8 cellular contexts compared by ENCODE assay signal in genomic region chr12:56629459-56630179, GRCh38. TPM values are rescaled to one million over a fixed set of nuclear protein-coding genes. Genes with fewer than 3 reads are reported as not detected.
A peak's percentile ranks its signal among the peaks of the same experiment; 100 is the strongest.
DNase-seq lines count a peak whose midpoint lies in the region; ATAC-seq, FAIRE-seq and TF ChIP-seq lines count a peak whose summit lies in the region.

No MANE protein-coding gene starts in this region.

- POLR2A ChIA-PET in Caco-2 (lab: Charles Lee): interaction anchor here (0.6 to 1.0 kb wide), 2 partner anchors 10 to 29 kb away, joined by 4 to 8 read pairs; no protein-coding TSS in a partner anchor

- H3K27me3 Mint-ChIP-seq in Caco-2 (ENCODE audit: insufficient read depth, unreplicated experiment): no peaks in the 10 kb centered on the region
- H3K27me3 Mint-ChIP-seq in T-helper 17 cell: no peaks in the 10 kb centered on the region

- H3K36me3 ChIP-seq in Caco-2 (ENCODE audit: control insufficient read depth, insufficient read depth, low read length) (no peaks in the 10 kb centered on the region; the same call in 1 of the 2 replicates), brain microvascular endothelial cell (replicated peaks) (peaks cover 2% of the 10 kb centered on the region), kidney (ENCODE audit: control insufficient read depth in 1 of 2, insufficient read depth in 2 of 2, low read length in 2 of 2) (peaks cover 0 to 5% of the 10 kb centered on the region in 2 donors)

- H3K27ac ChIP-seq in brain microvascular endothelial cell (peak overlapping the region; percentile 81), kidney (ENCODE audit: low read depth in 2 of 2, low read length in 2 of 2) (peak overlapping the region; percentile 90 to 93)

- H3K27ac Mint-ChIP-seq in Caco-2 (ENCODE audit: unreplicated experiment) (peak overlapping the region; percentile 46), T-helper 17 cell (peak overlapping the region; percentile 98)

- DNase-seq in Caco-2 (peak in 1 of 2 experiments; percentile 19), T-helper 17 cell (peak; percentile 36 to 58 (median 46)), brain microvascular endothelial cell (no peak), kidney (no peak), putamen (ENCODE audit: low spot score) (no peak), NOMO-1 treated with dmso at 0.1 percent for 144 hours (lab: John Stamatoyannopoulos, UW; ENCODE audit: unreplicated experiment) (no peak)
- DNase-seq in stimulated activated CD4-positive, alpha-beta T cell treated with anti-CD3 and anti-CD28 coated beads, Interleukin-15, amount 100 ng/mL, for 24 hours: peak; percentile 53

- H3K4me1 ChIP-seq in Caco-2 (peaks cover 29% of the 10 kb centered on the region), kidney (ENCODE audit: control insufficient read depth in 1 of 2, insufficient read depth in 1 of 2, low read depth in 1 of 2, low read length in 2 of 2) (peaks cover 26 to 36% of the 10 kb centered on the region in 2 donors)

- FAIRE-seq in kidney (lab: Jason Lieb, UNC): no peak

- H3K9me3 ChIP-seq in Caco-2 (no peaks in the 10 kb centered on the region), T-helper 17 cell (ENCODE audit: control insufficient read depth, low read length, poor library complexity, severe bottlenecking) (no peaks in the 10 kb centered on the region), kidney (ENCODE audit: control insufficient read depth in 1 of 2, low read length in 2 of 2) (no peaks in the 10 kb centered on the region)

- H3K4me3 ChIP-seq in Caco-2 (ENCODE audit: low read depth, low read length) (peak overlapping the region; percentile 95), brain microvascular endothelial cell (ENCODE audit: low read depth, low read length) (peak overlapping the region; percentile 94), kidney (ENCODE audit: low read length in 2 of 2) (peak overlapping the region; percentile 75 to 97)

- H3K27me3 ChIP-seq in Caco-2 (replicated peaks; ENCODE audit: control insufficient read depth, insufficient read depth, low read length): no peaks in the 10 kb centered on the region
- no peaks in the 10 kb centered on the region for H3K27me3 ChIP-seq in brain microvascular endothelial cell (replicated peaks)

- ATAC-seq in HG02678 (IDR thresholded peaks at IDR 0.05; ENCODE audit: unreplicated experiment) (peak; percentile 1), T-helper 17 cell (peak; percentile 43)

- intact Hi-C loops in Caco-2 (cut with micrococcal nuclease; ENCODE audit: unreplicated experiment) (no loop called here), kidney (cut with DNase I) (no loop called here)

- CTCF ChIA-PET in Caco-2 (lab: Charles Lee): interaction anchor here (0.7 to 1.2 kb wide), 3 partner anchors 62 to 482 kb away, joined by 3 to 5 read pairs (median 3); partner anchors contain the start of gene STAT6

- peak overlapping the region; percentile 78 for H3K4me3 Mint-ChIP-seq in Caco-2 (ENCODE audit: unreplicated experiment)
- peak overlapping the region; percentile 99 for H3K4me3 Mint-ChIP-seq in T-helper 17 cell

- TF ChIP-seq CTCF in Caco-2 (IDR thresholded peaks at IDR 0.05; ENCODE audit: insufficient read depth in 1 of 2, low read depth in 1 of 2, low read length in 1 of 2, severe bottlenecking in 1 of 2, unreplicated experiment in 1 of 2) (no peak), brain microvascular endothelial cell (IDR thresholded peaks at IDR 0.05; ENCODE audit: low read depth, low read length, missing control alignments) (no peak), kidney (IDR thresholded peaks at IDR 0.05; ENCODE audit: borderline replicate concordance, extremely low read depth, insufficient read depth) (no peak)

- no TSS peak for BruUV-seq in Caco-2 (replicated peaks; lab: Mats Ljungman, UMichigan)

- H3K9me3 Mint-ChIP-seq in Caco-2 (ENCODE audit: unreplicated experiment): no peaks in the 10 kb centered on the region

- peak overlapping the region; percentile 93 to 96 for H3K9ac ChIP-seq in kidney (ENCODE audit: low read length in 2 of 2)

- H3K4me1 Mint-ChIP-seq in Caco-2 (ENCODE audit: low read depth, unreplicated experiment): peaks cover 17% of the 10 kb centered on the region
- peaks cover 55% of the 10 kb centered on the region for H3K4me1 Mint-ChIP-seq in T-helper 17 cell

- peaks cover 57% of the 10 kb centered on the region for H3K36me3 Mint-ChIP-seq in Caco-2 (ENCODE audit: insufficient read depth, unreplicated experiment)
- peaks cover 7% of the 10 kb centered on the region for H3K36me3 Mint-ChIP-seq in T-helper 17 cell (ENCODE audit: low read depth)

- in situ Hi-C loops in brain microvascular endothelial cell (cut with HindIII; ENCODE audit: low pct_ligation_motif_present, low sequenced_read_pairs): no loop called here

RNA-seq across cellular contexts. Expression of gene BAZ2A, which starts 0.5 kb away (rescaled TPM):
- total RNA-seq in Caco-2 (2022) (97.2 and 104 TPM in 2 replicates), T-helper 17 cell (100 to 1,000 TPM; 203 to 214 TPM), kidney (98.6 TPM)
- polyA plus RNA-seq in kidney (ENCODE audit: insufficient read depth, low read depth, low replicate concordance): 10.5 TPM

RNA-seq across cellular contexts. Expression of gene ATP5F1B, which starts 16.2 kb away (rescaled TPM):
- total RNA-seq in Caco-2 (2022) (740 and 781 TPM in 2 replicates), T-helper 17 cell (100 to 1,000 TPM; 297 to 299 TPM), kidney (568 TPM)
- polyA plus RNA-seq in kidney (ENCODE audit: insufficient read depth, low read depth, low replicate concordance): 1,584 TPM

RNA-seq across cellular contexts. Expression of gene PTGES3, which starts 58.5 kb away (rescaled TPM):
- total RNA-seq in Caco-2 (2022) (241 and 242 TPM in 2 replicates), T-helper 17 cell (100 to 1,000 TPM; 124 to 127 TPM), kidney (186 TPM)
- 207 TPM for polyA plus RNA-seq in kidney (ENCODE audit: insufficient read depth, low read depth, low replicate concordance)

Comparison
In these comparisons a context has a peak if more than half of its experiments do, and no peak if none do; other contexts are left out.
1. DNase-seq: peak in T-helper 17 cell (3 of 3) and stimulated activated CD4-positive, alpha-beta T cell treated with anti-CD3 and anti-CD28 coated beads, Interleukin-15, amount 100 ng/mL, for 24 hours (single experiment); none in brain microvascular endothelial cell (single experiment), kidney (single experiment), putamen (single experiment) and NOMO-1 treated with dmso at 0.1 percent for 144 hours (single experiment).
2. Peak in every context shown above with its lines, with median percentiles within 50 percentile points of each other: H3K4me3 ChIP-seq.